Comparison of ENCODE assay signal across 25 cellular contexts in genomic region chr18:48358868-48359267, GRCh38. TPM values are rescaled to one million over a fixed set of nuclear protein-coding genes. Genes with fewer than 3 reads are reported as not detected.
"Had no signal": no experiment of that assay in that cellular context is flagged by ENCODE, and none has a peak within 500 bp of the region (broad histone marks: within the 10 kb centered on the region; RNA-seq: fewer than 3 reads in every experiment).

No MANE protein-coding gene starts in this region.

- H3K27me3 ChIP-seq: esophagus muscularis mucosa, gastrocnemius medialis, heart right ventricle, neural progenitor cell, ovary, suprapubic skin, thyroid gland, upper lobe of right lung had no signal

- H3K27ac ChIP-seq: dorsolateral prefrontal cortex, epithelial cell of prostate, esophagus muscularis mucosa, gastrocnemius medialis, heart right ventricle, neural progenitor cell, ovary, suprapubic skin, upper lobe of right lung had no signal

- H3K4me1 Mint-ChIP-seq: stimulated activated effector memory CD8-positive, alpha-beta T cell treated with anti-CD3 and anti-CD28 coated beads, Interleukin-12 subunit alpha, Interleukin-12 subunit beta, amount 100 ng/mL, for 72 hours had no signal

- H3K9me3 ChIP-seq: esophagus muscularis mucosa, gastrocnemius medialis, ovary, suprapubic skin, thyroid gland, upper lobe of right lung had no signal

- ATAC-seq: effector memory CD8-positive, alpha-beta T cell; gastrocnemius medialis; heart right ventricle; left lobe of liver; natural killer cell treated with Interleukin-12 subunit alpha and Interleukin-12 subunit beta and Interleukin-15 and Interleukin-18, amount 100 ng/mL, for 72 hours; right cardiac atrium; stimulated activated effector memory CD8-positive, alpha-beta T cell treated with anti-CD3 and anti-CD28 coated beads, Interleukin-12 subunit alpha, Interleukin-12 subunit beta, amount 100 ng/mL, for 72 hours; stimulated activated naive CD8-positive, alpha-beta T cell treated with anti-CD3 and anti-CD28 coated beads, Interleukin-15, Interleukin-2, amounts not matched to agents 100 U/mL and 50 U/mL, for 24 hours; upper lobe of right lung had no signal

- H3K9me3 Mint-ChIP-seq: effector memory CD8-positive, alpha-beta T cell; mesothelial cell of epicardium; natural killer cell treated with Interleukin-12 subunit alpha and Interleukin-12 subunit beta and Interleukin-15 and Interleukin-18, amount 100 ng/mL, for 72 hours; neural progenitor cell; stimulated activated effector memory CD8-positive, alpha-beta T cell treated with anti-CD3 and anti-CD28 coated beads, Interleukin-12 subunit alpha, Interleukin-12 subunit beta, amount 100 ng/mL, for 72 hours had no signal

- H3K36me3 ChIP-seq: esophagus muscularis mucosa, gastrocnemius medialis, heart right ventricle, neural progenitor cell, ovary, suprapubic skin, thyroid gland, upper lobe of right lung had no signal

- H3K36me3 Mint-ChIP-seq: mesothelial cell of epicardium; natural killer cell treated with Interleukin-12 subunit alpha and Interleukin-12 subunit beta and Interleukin-15 and Interleukin-18, amount 100 ng/mL, for 72 hours; neural progenitor cell; stimulated activated effector memory CD8-positive, alpha-beta T cell treated with anti-CD3 and anti-CD28 coated beads, Interleukin-12 subunit alpha, Interleukin-12 subunit beta, amount 100 ng/mL, for 72 hours had no signal

- H3K4me3 ChIP-seq: dorsolateral prefrontal cortex, esophagus muscularis mucosa, gastrocnemius medialis, heart right ventricle, neural progenitor cell, ovary, smooth muscle cell, suprapubic skin, thyroid gland, upper lobe of right lung had no signal

- H3K27ac Mint-ChIP-seq: effector memory CD8-positive, alpha-beta T cell; mesothelial cell of epicardium; natural killer cell treated with Interleukin-12 subunit alpha and Interleukin-12 subunit beta and Interleukin-15 and Interleukin-18, amount 100 ng/mL, for 72 hours; neural progenitor cell; stimulated activated effector memory CD8-positive, alpha-beta T cell treated with anti-CD3 and anti-CD28 coated beads, Interleukin-12 subunit alpha, Interleukin-12 subunit beta, amount 100 ng/mL, for 72 hours had no signal

- H3K4me3 Mint-ChIP-seq: effector memory CD8-positive, alpha-beta T cell; mesothelial cell of epicardium; natural killer cell treated with Interleukin-12 subunit alpha and Interleukin-12 subunit beta and Interleukin-15 and Interleukin-18, amount 100 ng/mL, for 72 hours; neural progenitor cell; stimulated activated effector memory CD8-positive, alpha-beta T cell treated with anti-CD3 and anti-CD28 coated beads, Interleukin-12 subunit alpha, Interleukin-12 subunit beta, amount 100 ng/mL, for 72 hours had no signal

- DNase-seq: cortex of kidney; dorsolateral prefrontal cortex; effector memory CD8-positive, alpha-beta T cell; gastrocnemius medialis; heart right ventricle; hypothalamus; mammary epithelial cell; nucleus accumbens; right cardiac atrium; stimulated activated CD4-positive, alpha-beta T cell treated with anti-CD3 and anti-CD28 coated beads, Interleukin-4, amount 100 ng/mL, for 1 hour; stimulated activated CD8-positive, alpha-beta memory T cell treated with anti-CD3 and anti-CD28 coated beads, Interleukin-4, amount 100 ng/mL, for 48 hours; stimulated activated naive CD8-positive, alpha-beta T cell treated with anti-CD3 and anti-CD28 coated beads, Interleukin-15, Interleukin-2, amounts not matched to agents 100 U/mL and 50 U/mL, for 24 hours; thyroid gland; upper lobe of right lung had no signal

RNA-seq across cellular contexts. Expression of gene ZBTB7C, which starts 50.3 kb away (rescaled TPM):
- total RNA-seq: fibroblast of villous mesenchyme; natural killer cell treated with Interleukin-12 subunit alpha and Interleukin-12 subunit beta and Interleukin-15 and Interleukin-18, amount 100 ng/mL, for 72 hours had no signal
